ENCODE assay signal across 9 cellular contexts in the genomic region with DNA sequence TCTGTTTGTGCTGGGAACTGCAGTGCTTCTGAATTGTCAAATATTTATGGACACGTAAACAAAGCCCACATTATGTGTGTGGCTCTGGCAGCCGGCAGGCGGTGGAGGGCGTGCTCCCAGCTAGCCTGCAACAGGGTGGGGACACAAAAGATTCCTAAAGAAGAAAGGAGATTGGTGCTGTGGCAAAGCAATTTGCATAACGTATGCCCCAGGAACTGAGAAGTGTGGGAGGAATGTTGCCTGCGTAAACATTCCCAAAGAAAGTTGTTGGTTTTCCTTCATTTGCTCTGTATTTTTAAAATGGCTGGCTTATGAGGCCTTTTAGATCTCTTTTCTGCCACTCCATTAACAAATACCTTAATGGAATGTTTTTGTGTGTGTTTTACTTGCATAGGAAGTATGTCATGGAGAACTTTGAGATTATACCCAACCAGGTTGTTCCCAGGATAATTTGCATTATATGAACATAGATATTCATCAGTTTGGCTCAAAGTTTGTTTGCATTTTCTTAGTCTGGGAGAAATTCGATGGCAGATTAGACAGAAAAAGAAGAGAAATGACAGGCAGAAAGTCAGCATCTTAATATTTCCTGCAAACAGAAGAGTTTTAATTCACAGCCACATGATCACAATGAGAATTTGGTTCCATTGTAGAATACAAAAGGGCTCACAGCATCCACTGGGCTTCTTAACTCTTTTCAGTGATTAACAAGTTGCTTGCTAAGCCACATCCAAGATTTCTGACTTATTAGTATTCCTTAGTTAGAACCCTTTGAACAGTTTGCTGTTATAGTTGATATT. TPM values are rescaled to one million over a fixed set of nuclear protein-coding genes. Genes with fewer than 3 reads are reported as not detected.
DNase-seq lines count a peak whose midpoint lies in the region; ATAC-seq and TF ChIP-seq lines count a peak whose summit lies in the region.
"Had no signal": no experiment of that assay in that cellular context is flagged by ENCODE, and none has a peak within 500 bp of the region (broad histone marks: within the 10 kb centered on the region; RNA-seq: fewer than 3 reads in every experiment).

No MANE protein-coding gene starts in this region.

- H2BK120ac ChIP-seq in mesenchymal stem cell (ENCODE audit: low read depth, low read length), result no peak overlapping the region

- H2AK5ac ChIP-seq in mesenchymal stem cell (ENCODE audit: low read length, severe bottlenecking), result no peak overlapping the region

- H2BK15ac ChIP-seq in mesenchymal stem cell (ENCODE audit: low read depth, poor library complexity, severe bottlenecking), result no peak overlapping the region

- no peak overlapping the region for H4K91ac ChIP-seq in mesenchymal stem cell (ENCODE audit: low read length)

- intact Hi-C loops in Right ventricle myocardium inferior (cut with DNase I), result no loop called here
- intact Hi-C loops in cardiac septum (cut with DNase I), result no loop called here
- intact Hi-C loops in vagina (cut with DNase I), result no loop called here
- intact Hi-C loops in gastrocnemius medialis (cut with DNase I; ENCODE audit: low total_unique reads), result no loop called here

- TF ChIP-seq POLR2A in vagina (IDR thresholded peaks at IDR 0.05) (no peak), gastrocnemius medialis (IDR thresholded peaks at IDR 0.05) (no peak)

- in situ Hi-C loops in gastrocnemius medialis (cut with MboI; ENCODE audit: low sequenced_read_pairs in 4 of 4), result loop anchor here in 2 of 4 donors (10.0 kb wide), 1 partner anchor 109 kb away; a partner anchor contains a TSS

- no peak overlapping the region for H3K9ac ChIP-seq in mesenchymal stem cell (ENCODE audit: low read length)

- peak; percentile 49 for ATAC-seq in Right ventricle myocardium inferior
- no peak for ATAC-seq in GM21723 (IDR thresholded peaks at IDR 0.05; ENCODE audit: unreplicated experiment)
- ATAC-seq in gastrocnemius medialis, result no peak
- ATAC-seq in GM21737 (IDR thresholded peaks at IDR 0.05; ENCODE audit: unreplicated experiment), result no peak
- ATAC-seq: activated naive CD4-positive, alpha-beta T cell treated with anti-CD3 and anti-CD28 coated beads, Interleukin-2, amount 50 U/mL, for 72 hours had no signal

- DNase-seq in Right ventricle myocardium inferior (ENCODE audit: missing footprints), result no peak
- DNase-seq in cardiac septum (ENCODE audit: low spot score), result no peak
- peak; percentile 2 for DNase-seq in fibroblast of gingiva (ENCODE audit: low read depth)
- peak; percentile 85 for DNase-seq in mesenchymal stem cell
- DNase-seq in vagina (ENCODE audit: extremely low spot score in 2 of 2), result no peak
- no peak for DNase-seq in gastrocnemius medialis

- H3K4me1 ChIP-seq in mesenchymal stem cell (ENCODE audit: control insufficient read depth, insufficient read depth, low read depth, low read length) (peaks cover 6% of the 10 kb centered on the region), vagina (peaks cover 23% of the 10 kb centered on the region), gastrocnemius medialis (peaks cover 9 to 23% of the 10 kb centered on the region in 2 donors)

- H3K4ac ChIP-seq in mesenchymal stem cell (ENCODE audit: low read depth in 1 of 2, low read length in 2 of 2), result peak overlapping the region in 1 of 2 experiments; percentile 15

- 22% methylated on average over 6 of the region's 7 CpGs for WGBS in mesenchymal stem cell

- H3K14ac ChIP-seq in mesenchymal stem cell (ENCODE audit: low read length in 2 of 2), result no peak overlapping the region

- H2BK5ac ChIP-seq in mesenchymal stem cell (ENCODE audit: low read depth, low read length, poor library complexity, severe bottlenecking), result no peak overlapping the region

- H3K4me3 ChIP-seq in mesenchymal stem cell (ENCODE audit: insufficient read depth in 1 of 2, low read depth in 1 of 2, low read length in 2 of 2) (no peak overlapping the region), vagina (no peak overlapping the region), gastrocnemius medialis (no peak overlapping the region)

- H3K23ac ChIP-seq in mesenchymal stem cell (ENCODE audit: low read length in 2 of 2), result no peak overlapping the region

- H2BK12ac ChIP-seq in mesenchymal stem cell (ENCODE audit: low read length in 2 of 2), result no peak overlapping the region

- H3K27ac ChIP-seq in mesenchymal stem cell (ENCODE audit: low read length, poor library complexity, severe bottlenecking) (peak overlapping the region; percentile 15), vagina (peak overlapping the region; percentile 12), gastrocnemius medialis (peak overlapping the region in 2 of 4 donors; percentile 13 to 42)

- no peak overlapping the region for H4K8ac ChIP-seq in mesenchymal stem cell (ENCODE audit: low read length)

- H3K18ac ChIP-seq in mesenchymal stem cell (ENCODE audit: low read depth in 1 of 2, low read length in 2 of 2), result no peak overlapping the region

- H3K9me3 ChIP-seq in mesenchymal stem cell (ENCODE audit: control insufficient read depth, low read length), result no peaks in the 10 kb centered on the region
- H3K9me3 ChIP-seq in vagina, result no peaks in the 10 kb centered on the region
- H3K9me3 ChIP-seq in gastrocnemius medialis, result no peaks in the 10 kb centered on the region

- TF ChIP-seq CTCF in vagina (IDR thresholded peaks at IDR 0.05) (no peak), gastrocnemius medialis (IDR thresholded peaks at IDR 0.05 in 4 of 5, conservative IDR thresholded peaks at IDR 0.05 in 1 of 5) (no peak)

- H3K79me1 ChIP-seq in mesenchymal stem cell (replicated peaks; ENCODE audit: low read length, poor library complexity, severe bottlenecking), result peaks cover 14% of the 10 kb centered on the region

- no peaks in the 10 kb centered on the region for H3K27me3 ChIP-seq in mesenchymal stem cell (ENCODE audit: control insufficient read depth in 1 of 2, insufficient read depth in 1 of 2, low read length in 2 of 2)
- no peaks in the 10 kb centered on the region for H3K27me3 ChIP-seq in vagina
- H3K27me3 ChIP-seq in gastrocnemius medialis, result no peaks in the 10 kb centered on the region

- H3K36me3 ChIP-seq in mesenchymal stem cell (ENCODE audit: control insufficient read depth in 1 of 2, insufficient read depth in 2 of 2, low read depth in 1 of 2, low read length in 2 of 2), result peaks cover 9 to 73% of the 10 kb centered on the region in 2 experiments
- peaks cover 0 to 25% of the 10 kb centered on the region in 2 donors for H3K36me3 ChIP-seq in vagina
- no peaks in the 10 kb centered on the region for H3K36me3 ChIP-seq in gastrocnemius medialis

- H2AFZ ChIP-seq in mesenchymal stem cell (ENCODE audit: low read depth, low read length), result no peak overlapping the region

- H3K4me2 ChIP-seq in mesenchymal stem cell (ENCODE audit: low read length, poor library complexity, severe bottlenecking), result no peak overlapping the region

RNA-seq across cellular contexts. Expression of a gene that starts 41.8 kb away (rescaled TPM):
- total RNA-seq in Right ventricle myocardium inferior (157 TPM), cardiac septum (123 TPM), vagina (19.4 TPM), gastrocnemius medialis (100 to 1,000 TPM in 1 of 4 donors, 10 to 100 TPM in 3; 60.1 to 117 (median 67.8) TPM)
- polyA plus RNA-seq in mesenchymal stem cell (2013, experiment 1 of 2), result 25.9 TPM
- polyA plus RNA-seq in mesenchymal stem cell (2013, experiment 2 of 2), result 25.7 TPM

RNA-seq across cellular contexts. Expression of a gene that starts 46.2 kb away (rescaled TPM):
- total RNA-seq in Right ventricle myocardium inferior (20.7 TPM), cardiac septum (29.0 TPM), vagina (36.8 TPM), gastrocnemius medialis (10 to 100 TPM in 1 of 4 donors, 1 to 10 TPM in 3; 1.9 to 10.4 (median 5.0) TPM)
- polyA plus RNA-seq in mesenchymal stem cell (2013, experiment 1 of 2), result 8.6 TPM
- polyA plus RNA-seq in mesenchymal stem cell (2013, experiment 2 of 2), result 8.7 TPM

Comparison
In these comparisons a context has a peak if more than half of its experiments do, and no peak if none do; other contexts are left out.
1. DNase-seq: peak in fibroblast of gingiva (single experiment) and mesenchymal stem cell (single experiment); none in Right ventricle myocardium inferior (single experiment), cardiac septum (single experiment), vagina (0 of 2) and gastrocnemius medialis (0 of 2).